ENCODE assay signal across 23 cellular contexts in genomic region chr19:7455600-7456296, GRCh38. TPM values are rescaled to one million over a fixed set of nuclear protein-coding genes. Genes with fewer than 3 reads are reported as not detected.
DNase-seq lines count a peak whose midpoint lies in the region; ATAC-seq and TF ChIP-seq lines count a peak whose summit lies in the region.
"Had no signal": no experiment of that assay in that cellular context is flagged by ENCODE, and none has a peak within 500 bp of the region (broad histone marks: within the 10 kb centered on the region; RNA-seq: fewer than 3 reads in every experiment).

No MANE protein-coding gene starts in this region.

- H3K9me3 ChIP-seq in colonic mucosa: no peaks in the 10 kb centered on the region
- H3K9me3 ChIP-seq: Caco-2 had no signal

- no peak for ATAC-seq in activated naive CD4-positive, alpha-beta T cell treated with anti-CD3 and anti-CD28 coated beads, Interleukin-2, amount 50 U/mL, for 72 hours
- no peak for ATAC-seq in activated naive CD8-positive, alpha-beta T cell treated with anti-CD3 and anti-CD28 coated beads, Interleukin-2, amount 50 U/mL, for 24 hours
- ATAC-seq in GM18511 (IDR thresholded peaks at IDR 0.05; ENCODE audit: unreplicated experiment): no peak

- TF ChIP-seq CTCF in nephron progenitor cell (IDR thresholded peaks at IDR 0.05): no peak
- TF ChIP-seq CTCF in colonic mucosa (IDR thresholded peaks at IDR 0.05): no peak

- no peaks in the 10 kb centered on the region for H3K27me3 ChIP-seq in colonic mucosa

- H3K36me3 ChIP-seq in colonic mucosa: peaks cover 23% of the 10 kb centered on the region

- H3K4me3 ChIP-seq in colonic mucosa: no peak overlapping the region
- H3K4me3 ChIP-seq: PC-9 had no signal

- peak overlapping the region in 2 of 4 donors; percentile 65 to 79 for H3K4me3 Mint-ChIP-seq in IgD-negative memory B cell
- H3K4me3 Mint-ChIP-seq in activated naive CD8-positive, alpha-beta T cell treated with anti-CD3 and anti-CD28 coated beads, Interleukin-2, amount 50 U/mL, for 24 hours: no peak overlapping the region
- no peak overlapping the region for H3K4me3 Mint-ChIP-seq in nephron progenitor cell

- H3K4me1 Mint-ChIP-seq in IgD-negative memory B cell: peaks cover 1 to 5% (median 5%) of the 10 kb centered on the region in 3 donors
- peaks cover 7% of the 10 kb centered on the region for H3K4me1 Mint-ChIP-seq in activated naive CD8-positive, alpha-beta T cell treated with anti-CD3 and anti-CD28 coated beads, Interleukin-2, amount 50 U/mL, for 24 hours
- no peaks in the 10 kb centered on the region for H3K4me1 Mint-ChIP-seq in nephron progenitor cell

- no peak for DNase-seq in activated naive CD4-positive, alpha-beta T cell treated with anti-CD3 and anti-CD28 coated beads, Interleukin-2, amount 50 U/mL, for 72 hours (ENCODE audit: low spot score in 2 of 2)
- no peak for DNase-seq in activated naive CD4-positive, alpha-beta T cell treated with anti-CD3 and anti-CD28 coated beads, Interleukin-2, amount 50 U/mL, for 16 hours
- DNase-seq in activated naive CD8-positive, alpha-beta T cell treated with anti-CD3 and anti-CD28 coated beads, Interleukin-2, amount 50 U/mL, for 24 hours: no peak
- no peak for DNase-seq in nephron progenitor cell
- DNase-seq in colonic mucosa: no peak
- DNase-seq in NCI-H2107 (lab: John Stamatoyannopoulos, UW): no peak
- DNase-seq: Caco-2; CD4-positive, alpha-beta memory T cell; DMS 273 treated with DMSO at 0.1 percent for 48 hours; DND-41; GOT3; HCEC 1CT; Karpas-422; NCI-H146; NCI-H2029; NCI-H226; NCI-H510A treated with DMSO at 0.1 percent for 48 hours; NCI-H748 treated with DMSO at 0.1 percent for 48 hours; PC-9; RPMI8226 had no signal

- intact Hi-C loops in colonic mucosa (cut with DNase I): no loop called here

- H3K4me1 ChIP-seq in colonic mucosa: no peaks in the 10 kb centered on the region
- H3K4me1 ChIP-seq: Caco-2 had no signal

- peak overlapping the region; percentile 18 to 88 for H3K27ac Mint-ChIP-seq in activated naive CD4-positive, alpha-beta T cell treated with anti-CD3 and anti-CD28 coated beads, Interleukin-2, amount 50 U/mL, for 72 hours
- H3K27ac Mint-ChIP-seq in IgD-negative memory B cell: peak overlapping the region in 2 of 3 donors; percentile 54 to 83
- H3K27ac Mint-ChIP-seq in activated naive CD8-positive, alpha-beta T cell treated with anti-CD3 and anti-CD28 coated beads, Interleukin-2, amount 50 U/mL, for 24 hours: peak overlapping the region; percentile 25
- peak overlapping the region; percentile 7 for H3K27ac Mint-ChIP-seq in nephron progenitor cell

- H3K27me3 Mint-ChIP-seq in IgD-negative memory B cell (no peaks in the 10 kb centered on the region), nephron progenitor cell (ENCODE audit: low read depth, poor library complexity) (no peaks in the 10 kb centered on the region)
- H3K27me3 Mint-ChIP-seq in activated naive CD8-positive, alpha-beta T cell treated with anti-CD3 and anti-CD28 coated beads, Interleukin-2, amount 50 U/mL, for 24 hours: no peaks in the 10 kb centered on the region
- H3K27me3 Mint-ChIP-seq: CD4-positive, alpha-beta memory T cell had no signal

- H3K27ac ChIP-seq in colonic mucosa: no peak overlapping the region
- H3K27ac ChIP-seq: PC-9 had no signal

- peaks cover 25 to 35% of the 10 kb centered on the region in 2 donors for H3K36me3 Mint-ChIP-seq in activated naive CD4-positive, alpha-beta T cell treated with anti-CD3 and anti-CD28 coated beads, Interleukin-2, amount 50 U/mL, for 72 hours
- peaks cover 16% of the 10 kb centered on the region for H3K36me3 Mint-ChIP-seq in IgD-negative memory B cell
- H3K36me3 Mint-ChIP-seq in activated naive CD8-positive, alpha-beta T cell treated with anti-CD3 and anti-CD28 coated beads, Interleukin-2, amount 50 U/mL, for 24 hours (ENCODE audit: low read depth): peaks cover 53% of the 10 kb centered on the region
- peaks cover 90% of the 10 kb centered on the region for H3K36me3 Mint-ChIP-seq in nephron progenitor cell (ENCODE audit: low read depth)

- peaks cover 12 to 20% of the 10 kb centered on the region in 2 donors for H3K9me3 Mint-ChIP-seq in activated naive CD4-positive, alpha-beta T cell treated with anti-CD3 and anti-CD28 coated beads, Interleukin-2, amount 50 U/mL, for 72 hours
- H3K9me3 Mint-ChIP-seq in IgD-negative memory B cell (peaks cover 0 to 3% (median 1%) of the 10 kb centered on the region in 3 donors), nephron progenitor cell (peaks cover 55% of the 10 kb centered on the region)
- peaks cover 11% of the 10 kb centered on the region for H3K9me3 Mint-ChIP-seq in activated naive CD8-positive, alpha-beta T cell treated with anti-CD3 and anti-CD28 coated beads, Interleukin-2, amount 50 U/mL, for 24 hours

- H3K9ac ChIP-seq in colonic mucosa (ENCODE audit: low read depth in 2 of 2, low read length in 2 of 2): no peak overlapping the region

RNA-seq across cellular contexts. Expression of gene PEX11G, which starts 33.1 kb away (rescaled TPM):
- under 1 TPM; 0.27 to 0.74 TPM for total RNA-seq in activated naive CD4-positive, alpha-beta T cell treated with anti-CD3 and anti-CD28 coated beads, Interleukin-2, amount 50 U/mL, for 72 hours
- polyA plus RNA-seq in IgD-negative memory B cell: 2.8 TPM
- total RNA-seq in colonic mucosa: 1 to 10 TPM; 5.7 to 6.6 TPM
- total RNA-seq: HT1080 had no signal

Comparison
In these comparisons a context has a peak if more than half of its experiments do, and no peak if none do; other contexts are left out.
1. H3K27ac Mint-ChIP-seq: peak in every context shown above with its lines; median percentile 68 in IgD-negative memory B cell; 53 in activated naive CD4-positive, alpha-beta T cell treated with anti-CD3 and anti-CD28 coated beads, Interleukin-2, amount 50 U/mL, for 72 hours; 25 in activated naive CD8-positive, alpha-beta T cell treated with anti-CD3 and anti-CD28 coated beads, Interleukin-2, amount 50 U/mL, for 24 hours; 7 in nephron progenitor cell.